ENCODE assay signal across 21 cellular contexts in the genomic region with DNA sequence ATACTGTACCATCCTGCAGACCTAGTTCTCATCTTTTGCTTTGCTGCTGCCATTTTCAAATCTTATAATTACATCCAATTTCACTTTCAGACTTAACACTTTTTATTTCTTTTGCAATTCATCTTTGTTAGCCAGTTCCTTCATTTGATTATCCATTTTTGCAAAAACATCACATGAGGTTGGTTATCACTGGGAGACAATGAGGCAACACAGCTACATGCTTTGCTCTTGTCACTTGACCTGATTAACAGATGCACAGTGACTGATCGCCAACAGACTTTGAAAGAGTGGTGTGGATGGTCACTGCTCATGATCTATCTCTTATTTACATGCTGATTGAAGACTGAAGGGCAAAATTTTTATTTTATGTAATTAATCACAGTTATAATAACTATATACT. TPM values are rescaled to one million over a fixed set of nuclear protein-coding genes. Genes with fewer than 3 reads are reported as not detected.
A peak's percentile ranks its signal among the peaks of the same experiment; 100 is the strongest.
DNase-seq lines count a peak whose midpoint lies in the region; ATAC-seq and TF ChIP-seq lines count a peak whose summit lies in the region.
"Had no signal": no experiment of that assay in that cellular context is flagged by ENCODE, and none has a peak within 500 bp of the region (broad histone marks: within the 10 kb centered on the region; RNA-seq: fewer than 3 reads in every experiment).

No MANE protein-coding gene starts in this region.

- H3K4me3 Mint-ChIP-seq in activated CD4-positive, alpha-beta T cell treated with anti-CD3 and anti-CD28 coated beads, Interleukin-2, amount 10 ng/mL, durations not matched to agents 24 days and 14 days = no peak overlapping the region
- H3K4me3 Mint-ChIP-seq: CD4-positive, alpha-beta memory T cell; HFFc6 had no signal

- TF ChIP-seq CTCF in left ventricle myocardium inferior (IDR thresholded peaks at IDR 0.05; ENCODE audit: borderline replicate concordance) = no peak

- H3K27me3 ChIP-seq in left ventricle myocardium inferior (ENCODE audit: low read depth) = no peaks in the 10 kb centered on the region

- H3K9me3 ChIP-seq in left ventricle myocardium inferior (replicated peaks) = peaks cover 7% of the 10 kb centered on the region
- H3K9me3 ChIP-seq: A549, HAP-1 had no signal

- intact Hi-C loops in activated CD4-positive, alpha-beta T cell treated with anti-CD3 and anti-CD28 coated beads, Interleukin-2, amount 10 ng/mL, durations not matched to agents 24 days and 14 days (cut with micrococcal nuclease) = no loop called here
- intact Hi-C loops in left ventricle myocardium inferior (cut with micrococcal nuclease) = no loop called here

- peaks cover 11% of the 10 kb centered on the region for H3K27me3 Mint-ChIP-seq in activated CD4-positive, alpha-beta T cell treated with anti-CD3 and anti-CD28 coated beads, Interleukin-2, amount 10 ng/mL, durations not matched to agents 24 days and 14 days

- no peaks in the 10 kb centered on the region for H3K36me3 Mint-ChIP-seq in activated CD4-positive, alpha-beta T cell treated with anti-CD3 and anti-CD28 coated beads, Interleukin-2, amount 10 ng/mL, durations not matched to agents 24 days and 14 days (ENCODE audit: low read depth)
- H3K36me3 Mint-ChIP-seq: CD4-positive, alpha-beta memory T cell had no signal

- no peak for ATAC-seq in GM21825 (IDR thresholded peaks at IDR 0.05; ENCODE audit: unreplicated experiment)
- ATAC-seq: A549 had no signal

- H3K4me3 ChIP-seq in left ventricle myocardium inferior = no peak overlapping the region
- H3K4me3 ChIP-seq: A549, HAP-1 had no signal

- no peak overlapping the region for H3K27ac Mint-ChIP-seq in activated CD4-positive, alpha-beta T cell treated with anti-CD3 and anti-CD28 coated beads, Interleukin-2, amount 10 ng/mL, durations not matched to agents 24 days and 14 days
- H3K27ac Mint-ChIP-seq: CD4-positive, alpha-beta memory T cell; HFFc6 had no signal

- no peak overlapping the region for H3K27ac ChIP-seq in left ventricle myocardium inferior (replicated peaks)
- H3K27ac ChIP-seq: A549 had no signal

- H3K4me1 Mint-ChIP-seq in activated CD4-positive, alpha-beta T cell treated with anti-CD3 and anti-CD28 coated beads, Interleukin-2, amount 10 ng/mL, durations not matched to agents 24 days and 14 days = peaks cover 8% of the 10 kb centered on the region

- H3K36me3 ChIP-seq in left ventricle myocardium inferior = no peaks in the 10 kb centered on the region
- H3K36me3 ChIP-seq: HAP-1 had no signal

- DNase-seq in activated CD4-positive, alpha-beta T cell treated with anti-CD3 and anti-CD28 coated beads, Interleukin-2, amount 10 ng/mL, durations not matched to agents 24 days and 14 days = peak; percentile 20
- no peak for DNase-seq in activated CD4-positive, alpha-beta T cell treated with anti-CD3 and anti-CD28 coated beads for 48 hours
- DNase-seq in SK-N-DZ (ENCODE audit: low spot score) (peak; percentile 64), medulla oblongata (ENCODE audit: extremely low spot score) (peak; percentile 10), left ventricle myocardium inferior (no peak), NCI-H524 treated with DMSO at 0.1 percent for 48 hours (lab: John Stamatoyannopoulos, UW) (no peak)
- DNase-seq: 8988T; ACHN; AML-193; C1 segment of cervical spinal cord; Calu3; CD4-positive, alpha-beta memory T cell; COR-L47; DMS53; DMS79 treated with DMSO at 0.1 percent for 48 hours; GF-D8; GOT3; HFFc6 had no signal

- peaks cover 16% of the 10 kb centered on the region for H3K4me1 ChIP-seq in left ventricle myocardium inferior
- H3K4me1 ChIP-seq: A549, HAP-1 had no signal

- H3K9me3 Mint-ChIP-seq in activated CD4-positive, alpha-beta T cell treated with anti-CD3 and anti-CD28 coated beads, Interleukin-2, amount 10 ng/mL, durations not matched to agents 24 days and 14 days = no peaks in the 10 kb centered on the region
- H3K9me3 Mint-ChIP-seq: HFFc6 had no signal

RNA-seq across cellular contexts. Expression of a gene that starts 17.0 kb away (rescaled TPM):
- 37.9 and 43.8 TPM in 2 replicates for total RNA-seq in activated CD4-positive, alpha-beta T cell treated with anti-CD3 and anti-CD28 coated beads, Interleukin-2, amount 10 ng/mL, durations not matched to agents 24 days and 14 days
- polyA plus RNA-seq in SK-N-DZ (2014; cell fraction: cytosol; rRNA removed) = 24.2 and 24.9 TPM in 2 replicates
- polyA plus RNA-seq in SK-N-DZ (2014; cell fraction: nucleus; rRNA removed) = 13.7 and 22.0 TPM in 2 replicates
- total RNA-seq in left ventricle myocardium inferior = 55.4 TPM

Comparison
In these comparisons a context has a peak if more than half of its experiments do, and no peak if none do; other contexts are left out.
1. DNase-seq: peak in activated CD4-positive, alpha-beta T cell treated with anti-CD3 and anti-CD28 coated beads, Interleukin-2, amount 10 ng/mL, durations not matched to agents 24 days and 14 days (single experiment), SK-N-DZ (single experiment) and medulla oblongata (single experiment); none in activated CD4-positive, alpha-beta T cell treated with anti-CD3 and anti-CD28 coated beads for 48 hours (single experiment), left ventricle myocardium inferior (single experiment) and NCI-H524 treated with DMSO at 0.1 percent for 48 hours (single experiment).